ENCODE assay signal across 20 cellular contexts in the genomic region with DNA sequence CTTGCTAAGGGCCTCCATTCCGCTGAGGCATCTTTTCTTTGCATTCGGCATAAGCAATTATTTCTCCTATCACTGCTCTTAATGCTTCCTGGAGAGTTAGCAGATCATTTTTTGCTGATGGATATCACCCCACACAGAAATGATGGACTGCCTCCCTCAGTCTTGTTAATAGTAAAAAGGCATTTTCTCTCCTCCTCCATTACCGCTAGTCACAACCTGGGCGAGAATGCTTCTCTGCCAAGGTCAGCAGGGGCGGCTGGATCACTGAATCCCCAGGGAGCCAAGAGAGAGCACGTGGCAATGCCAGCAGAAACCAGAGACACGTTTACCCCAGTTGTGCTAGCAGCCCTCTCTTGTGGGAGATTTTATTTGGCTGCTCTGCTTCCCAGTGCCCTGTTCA.
DNase-seq lines count a peak whose midpoint lies in the region; ATAC-seq, FAIRE-seq and TF ChIP-seq lines count a peak whose summit lies in the region.
"Had no signal": no experiment of that assay in that cellular context is flagged by ENCODE, and none has a peak within 500 bp of the region (broad histone marks: within the 10 kb centered on the region; RNA-seq: fewer than 3 reads in every experiment).

No MANE protein-coding gene starts in this region.

- no peak overlapping the region for H3K23ac ChIP-seq in neuronal stem cell (ENCODE audit: low read depth, low read length, poor library complexity)

- no peak for ATAC-seq in SK-N-SH treated with all-trans-retinoic acid at 6 μM for 48 hours
- ATAC-seq: activated CD4-positive, alpha-beta T cell treated with anti-CD3 and anti-CD28 coated beads for 36 hours had no signal

- H3K27ac ChIP-seq in BLaER1 treated with 17β-estradiol and CSF1 and Interleukin-3, amounts not matched to agents 10 nM and 100 nM, result peak overlapping the region in 1 of 11 experiments; percentile 35; a peak in 1 of 22 replicates
- H3K27ac ChIP-seq in neuronal stem cell (replicated peaks; ENCODE audit: low read length), result no peak overlapping the region

- no peak overlapping the region for H3K4ac ChIP-seq in neuronal stem cell (ENCODE audit: low read length)

- no peak overlapping the region for H2BK5ac ChIP-seq in neuronal stem cell (ENCODE audit: low read length)

- H3K9me3 ChIP-seq in BLaER1 treated with 17β-estradiol and CSF1 and Interleukin-3, amounts not matched to agents 10 nM and 100 nM (replicated peaks in 1 of 11), result no peaks in the 10 kb centered on the region
- no peaks in the 10 kb centered on the region for H3K9me3 ChIP-seq in neuronal stem cell (replicated peaks in 1 of 2; ENCODE audit: control insufficient read depth in 2 of 2, insufficient read depth in 1 of 2, low read depth in 1 of 2, low read length in 2 of 2)

- DNase-seq in DMS153 treated with DMSO at 0.1 percent for 48 hours (lab: John Stamatoyannopoulos, UW; ENCODE audit: unreplicated experiment) (peak; percentile 63), NCI-H187 treated with DMSO at 0.1 percent for 48 hours (lab: John Stamatoyannopoulos, UW) (peak; percentile 49), OCI-M2 (lab: John Stamatoyannopoulos, UW; ENCODE audit: unreplicated experiment) (no peak), GM19239 (ENCODE audit: insufficient read length, low spot score) (no peak), neuronal stem cell (ENCODE audit: low spot score) (no peak)
- DNase-seq in activated CD4-positive, alpha-beta T cell treated with anti-CD3 and anti-CD28 coated beads for 1 hour, result no peak
- DNase-seq: activated CD4-positive, alpha-beta T cell treated with anti-CD3 and anti-CD28 coated beads for 36 hours; activated gamma-delta T cell; activated T-cell treated with anti-CD3 and anti-CD28 coated beads, Interleukin-2, amount 50 U/mL, for 1 hour; CD4-positive, alpha-beta T cell; GF-D8; NCI-H226; SIG-M5; T-helper 1 cell; trophoblast cell had no signal

- H3K36me3 ChIP-seq in BLaER1 treated with 17β-estradiol and CSF1 and Interleukin-3, amounts not matched to agents 10 nM and 100 nM, result no peaks in the 10 kb centered on the region
- H3K36me3 ChIP-seq in neuronal stem cell (replicated peaks in 1 of 2; ENCODE audit: control insufficient read depth in 2 of 2, insufficient read depth in 2 of 2, low read length in 2 of 2), result no peaks in the 10 kb centered on the region

- H2BK12ac ChIP-seq in neuronal stem cell (ENCODE audit: low read length), result no peak overlapping the region

- WGBS in neuronal stem cell (ENCODE audit: extremely low coverage in 2 of 2, insufficient read length in 2 of 2, insufficient replicate concordance in 1 of 2), 2 donors, result no CpG with 5 or more reads among the region's 7 CpGs

- no peaks in the 10 kb centered on the region for H3K27me3 ChIP-seq in BLaER1 treated with 17β-estradiol and CSF1 and Interleukin-3, amounts not matched to agents 10 nM and 100 nM
- no peaks in the 10 kb centered on the region for H3K27me3 ChIP-seq in neuronal stem cell (ENCODE audit: control insufficient read depth in 3 of 3, insufficient read depth in 3 of 3, low read depth in 1 of 3, low read length in 3 of 3)

- H2BK15ac ChIP-seq in neuronal stem cell (ENCODE audit: low read length), result no peak overlapping the region

- FAIRE-seq in GM19239 (lab: Jason Lieb, UNC), result no peak
- FAIRE-seq: GM18507, H54, keratinocyte had no signal

- peak overlapping the region; percentile 29 to 81 (median 70); a peak in 21 of 22 replicates for H3K4me2 ChIP-seq in BLaER1 treated with 17β-estradiol and CSF1 and Interleukin-3, amounts not matched to agents 10 nM and 100 nM
- H3K4me2 ChIP-seq in neuronal stem cell (ENCODE audit: insufficient read depth, low read length, poor library complexity, severe bottlenecking), result no peak overlapping the region

- no peak overlapping the region for H4K91ac ChIP-seq in neuronal stem cell (ENCODE audit: low read depth, low read length, poor library complexity)

- no peak overlapping the region for H2BK120ac ChIP-seq in neuronal stem cell (ENCODE audit: low read depth, low read length)

- peaks cover 7 to 17% (median 13%) of the 10 kb centered on the region in 10 experiments for H3K4me1 ChIP-seq in BLaER1 treated with 17β-estradiol and CSF1 and Interleukin-3, amounts not matched to agents 10 nM and 100 nM
- peaks cover 0 to 2% of the 10 kb centered on the region in 2 donors for H3K4me1 ChIP-seq in neuronal stem cell (ENCODE audit: control insufficient read depth in 2 of 2, insufficient read depth in 1 of 2, low read depth in 1 of 2, low read length in 2 of 2)

- no peak overlapping the region for H3K14ac ChIP-seq in neuronal stem cell (ENCODE audit: low read length)

- H2AFZ ChIP-seq in neuronal stem cell (ENCODE audit: low read length), result no peak overlapping the region

- no peak overlapping the region for H3K18ac ChIP-seq in neuronal stem cell (ENCODE audit: low read length)

- no peak overlapping the region for H2AK5ac ChIP-seq in neuronal stem cell (ENCODE audit: low read depth, low read length)

- no peak overlapping the region for H4K8ac ChIP-seq in neuronal stem cell (ENCODE audit: low read depth, low read length)

- no peaks in the 10 kb centered on the region for H3K79me1 ChIP-seq in neuronal stem cell (ENCODE audit: low read depth, low read length)

- no peak overlapping the region for H3K4me3 ChIP-seq in BLaER1 treated with 17β-estradiol and CSF1 and Interleukin-3, amounts not matched to agents 10 nM and 100 nM
- H3K4me3 ChIP-seq in neuronal stem cell (ENCODE audit: low read length in 2 of 2), result no peak overlapping the region

- no peaks in the 10 kb centered on the region for H4K20me1 ChIP-seq in BLaER1 treated with 17β-estradiol and CSF1 and Interleukin-3, amounts not matched to agents 10 nM and 100 nM

- H3K9ac ChIP-seq in BLaER1 treated with 17β-estradiol and CSF1 and Interleukin-3, amounts not matched to agents 10 nM and 100 nM, result no peak overlapping the region
- no peak overlapping the region for H3K9ac ChIP-seq in neuronal stem cell (ENCODE audit: low read depth, low read length, poor library complexity)

TF ChIP-seq in SK-N-SH treated with all-trans-retinoic acid at 6 μM for 48 hours, 23 proteins besides CTCF, POLR2A, EP300 and RAD21:
- TF ChIP-seq ZNF70 (CRISPR knock-in tag; IDR thresholded peaks at IDR 0.05) (peak; percentile 77; the same call in 1 of the 2 replicates), OSR1 (CRISPR knock-in tag; IDR thresholded peaks at IDR 0.05) (no peak), ISL1 (CRISPR knock-in tag; IDR thresholded peaks at IDR 0.05) (peak; percentile 14; the same call in 1 of the 2 replicates), CREB5 (CRISPR knock-in tag; IDR thresholded peaks at IDR 0.05; ENCODE audit: low read depth) (no peak), SNAI2 (CRISPR knock-in tag; IDR thresholded peaks at IDR 0.05) (no peak)
TF ChIP-seq in SK-N-SH treated with all-trans-retinoic acid at 6 μM for 48 hours: peak in this region for 2.

Comparison
In these comparisons a context has a peak if more than half of its experiments do, and no peak if none do; other contexts are left out.
1. DNase-seq: peak in DMS153 treated with DMSO at 0.1 percent for 48 hours (single experiment) and NCI-H187 treated with DMSO at 0.1 percent for 48 hours (single experiment); none in OCI-M2 (single experiment), GM19239 (single experiment), activated CD4-positive, alpha-beta T cell treated with anti-CD3 and anti-CD28 coated beads for 1 hour (single experiment) and neuronal stem cell (single experiment).